In genomic region chr15:26537653-26538052, GRCh38 we compare ENCODE assay signal across 28 cellular contexts.
"Had no signal": no experiment of that assay in that cellular context is flagged by ENCODE, and none has a peak within 500 bp of the region (broad histone marks: within the 10 kb centered on the region; RNA-seq: fewer than 3 reads in every experiment).

No MANE protein-coding gene starts in this region.

- H3K27me3 Mint-ChIP-seq: activated CD8-positive, alpha-beta T cell treated with anti-CD3 and anti-CD28 coated beads for 36 hours; activated naive CD8-positive, alpha-beta T cell; activated T-helper 17 cell treated with anti-CD3 and anti-CD28 coated beads, Interleukin-2, amount 50 U/mL, for 72 hours; central memory CD8-positive, alpha-beta T cell; dendritic cell treated with granulocyte-macrophage colony-stimulating factor and Interleukin-4, amounts not matched to agents 40 ng/mL and 50 ng/mL, for 4 days; T-cell; T-helper 17 cell had no signal

- ATAC-seq: activated CD8-positive, alpha-beta T cell treated with anti-CD3 and anti-CD28 coated beads for 36 hours; activated T-cell treated with anti-CD3 and anti-CD28 coated beads, Interleukin-2, amount 50 U/mL, for 4 hours; activated T-helper 17 cell treated with anti-CD3 and anti-CD28 coated beads, Interleukin-2, amount 50 U/mL, for 72 hours; foreskin keratinocyte; T-cell; T-helper 17 cell had no signal

- DNase-seq: activated CD4-positive, alpha-beta T cell treated with anti-CD3 and anti-CD28 coated beads for 1 hour; activated CD4-positive, alpha-beta T cell treated with anti-CD3 and anti-CD28 coated beads for 4 hours; activated CD4-positive, alpha-beta T cell treated with anti-CD3 and anti-CD28 coated beads, Interleukin-2, amount 50 U/mL, for 1 hour; activated CD4-positive, alpha-beta T cell treated with anti-CD3 and anti-CD28 coated beads, Interleukin-2, amount 50 U/mL, for 48 hours; activated CD8-positive, alpha-beta memory T cell treated with anti-CD3 and anti-CD28 coated beads for 24 hours; activated CD8-positive, alpha-beta T cell treated with anti-CD3 and anti-CD28 coated beads for 36 hours; activated effector memory CD4-positive, alpha-beta T cell treated with Interleukin-2 at 50 U/mL for 16 hours; activated gamma-delta T cell treated with Interleukin-2 at 50 U/mL for 16 hours; activated naive CD4-positive, alpha-beta T cell treated with anti-CD3 and anti-CD28 coated beads, Interleukin-2, amount 50 U/mL, for 16 hours; activated naive CD4-positive, alpha-beta T cell treated with Interleukin-2 at 50 U/mL for 16 hours; activated T-cell treated with anti-CD3 and anti-CD28 coated beads, Interleukin-2, amount 50 U/mL, for 4 hours; amniotic stem cell; brain microvascular endothelial cell; dorsolateral prefrontal cortex; effector memory CD4-positive, alpha-beta T cell; endodermal cell; erythroblast; foreskin keratinocyte; glutamatergic neuron; SW 1271; T-cell; T-helper 17 cell; T1000 had no signal

- H3K27ac Mint-ChIP-seq: activated CD8-positive, alpha-beta T cell treated with anti-CD3 and anti-CD28 coated beads for 36 hours; activated naive CD8-positive, alpha-beta T cell; activated T-helper 17 cell treated with anti-CD3 and anti-CD28 coated beads, Interleukin-2, amount 50 U/mL, for 72 hours; dendritic cell treated with granulocyte-macrophage colony-stimulating factor and Interleukin-4, amounts not matched to agents 40 ng/mL and 50 ng/mL, for 4 days; endodermal cell; T-cell; T-helper 17 cell; T-helper 2 cell treated with Interferon-gamma antibody and Interleukin-4, amounts not matched to agents 5 μg/mL and 100 μg/mL, for 36 hours had no signal

- H3K36me3 Mint-ChIP-seq: activated naive CD8-positive, alpha-beta T cell; T-cell had no signal

- H3K4me3 Mint-ChIP-seq: activated CD8-positive, alpha-beta T cell treated with anti-CD3 and anti-CD28 coated beads for 36 hours; activated naive CD8-positive, alpha-beta T cell; activated T-cell treated with anti-CD3 and anti-CD28 coated beads, Interleukin-2, amount 50 U/mL, for 4 hours; activated T-helper 17 cell treated with anti-CD3 and anti-CD28 coated beads, Interleukin-2, amount 50 U/mL, for 72 hours; central memory CD8-positive, alpha-beta T cell; dendritic cell treated with granulocyte-macrophage colony-stimulating factor and Interleukin-4, amounts not matched to agents 40 ng/mL and 50 ng/mL, for 4 days; endodermal cell; T-cell; T-helper 17 cell; T-helper 2 cell treated with Interferon-gamma antibody and Interleukin-4, amounts not matched to agents 5 μg/mL and 100 μg/mL, for 36 hours had no signal

- H3K4me1 Mint-ChIP-seq: activated T-helper 17 cell treated with anti-CD3 and anti-CD28 coated beads, Interleukin-2, amount 50 U/mL, for 72 hours; central memory CD8-positive, alpha-beta T cell; T-cell; T-helper 17 cell had no signal
